Comparison of ENCODE assay signal across 14 cellular contexts in genomic region chr16:50735629-50736122, GRCh38. TPM values are rescaled to one million over a fixed set of nuclear protein-coding genes. Genes with fewer than 3 reads are reported as not detected.
DNase-seq lines count a peak whose midpoint lies in the region; ATAC-seq, FAIRE-seq and TF ChIP-seq lines count a peak whose summit lies in the region.
"Had no signal": no experiment of that assay in that cellular context is flagged by ENCODE, and none has a peak within 500 bp of the region (broad histone marks: within the 10 kb centered on the region; RNA-seq: fewer than 3 reads in every experiment).

No MANE protein-coding gene starts in this region.

- POLR2A ChIA-PET in GM12878 (lab: Charles Lee) = interaction anchor here (0.5 to 4.0 kb wide), 12 partner anchors 9 to 659 kb away, joined by 3 to 37 read pairs (median 4); partner anchors contain the start of gene SNX20
- POLR2A ChIA-PET in naive thymus-derived CD8-positive, alpha-beta T cell (lab: Charles Lee) = no interaction called here

- H3K36me3 ChIP-seq in GM12878 (ENCODE audit: control insufficient read depth in 2 of 2, insufficient read depth in 2 of 2, low read length in 1 of 2) (peaks cover 2% of the 10 kb centered on the region in 2 experiments; a peak in 1 of 4 replicates), hepatocyte (replicated peaks; ENCODE audit: insufficient read depth, low read depth) (no peaks in the 10 kb centered on the region)

- TF ChIP-seq CTCF in GM12865 (IDR thresholded peaks at IDR 0.05; ENCODE audit: insufficient read depth, low read depth, low read length, missing control alignments) (no peak), GM12878 (IDR thresholded peaks at IDR 0.05 in 2 of 3, conservative IDR thresholded peaks at IDR 0.05 in 1 of 3; ENCODE audit: control insufficient read depth in 2 of 3, extremely low read depth in 1 of 3, insufficient read depth in 1 of 3, low read depth in 3 of 3, low read length in 3 of 3) (no peak), hepatocyte (IDR thresholded peaks at IDR 0.05; ENCODE audit: poor library complexity) (no peak)

- in situ Hi-C loops in GM12878 (cut with MboI) = no loop called here

- H3K4me1 ChIP-seq in GM12878 (ENCODE audit: control insufficient read depth, insufficient read depth, low read length) (peaks cover 26% of the 10 kb centered on the region), hepatocyte (ENCODE audit: insufficient read depth) (no peaks in the 10 kb centered on the region)

- H3K79me2 ChIP-seq in GM12878 (ENCODE audit: control insufficient read depth, insufficient read depth, low read length) (no peaks in the 10 kb centered on the region), hepatocyte (no peaks in the 10 kb centered on the region)

- intact Hi-C loops in GM12878 (cut with micrococcal nuclease; ENCODE audit: unreplicated experiment) = no loop called here

- H4K20me1 ChIP-seq in GM12878 (ENCODE audit: control insufficient read depth, insufficient read depth) (no peaks in the 10 kb centered on the region), hepatocyte (ENCODE audit: insufficient read depth, poor library complexity, severe bottlenecking) (no peaks in the 10 kb centered on the region)

- no peak for TF ChIP-seq POLR2A in GM12878 (IDR thresholded peaks at IDR 0.05; ENCODE audit: low read depth, low read length)

- SMC1A ChIA-PET in GM12878 (lab: Charles Lee; ENCODE audit: uncharacterized antibody, unreplicated experiment) = interaction anchor here (0.7 to 5.1 kb wide), 21 partner anchors 8 to 72 kb away, joined by 3 to 54 read pairs (median 6); partner anchors contain the start of gene SNX20

- peaks cover 9 to 31% (median 13%) of the 10 kb centered on the region in 4 donors for H3K4me1 Mint-ChIP-seq in naive thymus-derived CD8-positive, alpha-beta T cell

- ATAC-seq in GM18868 (IDR thresholded peaks at IDR 0.05; ENCODE audit: unreplicated experiment) = peak; percentile 76
- ATAC-seq in HG02973 (IDR thresholded peaks at IDR 0.05; ENCODE audit: unreplicated experiment) = peak; percentile 60
- peak; percentile 74 for ATAC-seq in GM12878
- ATAC-seq in naive thymus-derived CD8-positive, alpha-beta T cell = no peak
- ATAC-seq: CD8-positive, alpha-beta T cell had no signal

- H3K27ac Mint-ChIP-seq in naive thymus-derived CD8-positive, alpha-beta T cell = peak overlapping the region in 2 of 10 donors; percentile 20 to 68
- H3K27ac Mint-ChIP-seq: CD8-positive, alpha-beta T cell had no signal

- H3K4me2 ChIP-seq in GM12878 (ENCODE audit: control insufficient read depth, insufficient read depth) = peak overlapping the region; percentile 31; the same call in 1 of the 2 replicates
- no peak overlapping the region for H3K4me2 ChIP-seq in hepatocyte

- no peak overlapping the region for H3K4me3 Mint-ChIP-seq in naive thymus-derived CD8-positive, alpha-beta T cell
- H3K4me3 Mint-ChIP-seq: CD8-positive, alpha-beta T cell; immature natural killer cell had no signal

- H3K27me3 Mint-ChIP-seq in naive thymus-derived CD8-positive, alpha-beta T cell = peaks cover 0 to 1% (median 0%) of the 10 kb centered on the region in 5 donors

- RAD21 ChIA-PET in GM12878 (lab: Charles Lee; ENCODE audit: unreplicated experiment) = interaction anchor here (0.9 to 4.5 kb wide), 10 partner anchors 10 to 71 kb away, joined by 3 to 58 read pairs (median 6); partner anchors contain the start of gene SNX20

- TF ChIP-seq RAD21 in GM12878 (IDR thresholded peaks at IDR 0.05; ENCODE audit: insufficient read depth, low read depth, low read length) = no peak

- H3K9me3 ChIP-seq in GM12878 (replicated peaks; ENCODE audit: control insufficient read depth, insufficient read depth, low read length) (no peaks in the 10 kb centered on the region), hepatocyte (ENCODE audit: low read depth) (no peaks in the 10 kb centered on the region)

- BruUV-seq in GM12878 (replicated peaks; lab: Mats Ljungman, UMichigan) = no TSS peak

- CTCF ChIA-PET in GM12878 (lab: Yijun Ruan, JAX) = interaction anchor here (0.9 to 3.9 kb wide), 12 partner anchors 11 to 71 kb away, joined by 3 to 38 read pairs (median 6); partner anchors contain the start of gene SNX20

- H3K27ac ChIP-seq in GM12878 (ENCODE audit: control insufficient read depth, insufficient read depth) (peak overlapping the region; percentile 55), hepatocyte (no peak overlapping the region)

- H3K9me2 ChIP-seq in hepatocyte (replicated peaks; ENCODE audit: insufficient read depth) = no peaks in the 10 kb centered on the region

- peak; percentile 63 for DNase-seq in GM12865 (ENCODE audit: low read depth)
- DNase-seq in GM12878 (ENCODE audit: low read depth, low spot score) = peak; percentile 81
- DNase-seq in naive thymus-derived CD8-positive, alpha-beta T cell = no peak
- DNase-seq in retina = no peak
- no peak for DNase-seq in hepatocyte (ENCODE audit: low spot score)
- DNase-seq: amniotic stem cell, cortex of kidney, GDM1, immature natural killer cell, NCI-H2227 treated with DMSO at 0.1 percent for 48 hours had no signal

- 15% methylated on average over 7 of the region's 7 CpGs for WGBS in GM12878 (ENCODE audit: insufficient coverage, insufficient replicate concordance, low lambda C conversion rate, missing lambda C conversion rate)
- WGBS in hepatocyte (ENCODE audit: low lambda C conversion rate, missing lambda C conversion rate) = 85% methylated on average over 7 of the region's 7 CpGs

- no peak overlapping the region for H3K9ac ChIP-seq in GM12878 (ENCODE audit: control insufficient read depth, insufficient read depth, low read length)

- H3K4me3 ChIP-seq in GM12865 (ENCODE audit: low read depth, low read length) (no peak overlapping the region), GM12878 (no peak overlapping the region), hepatocyte (no peak overlapping the region)

- peak; percentile 68 to 83; a peak in 3 of 4 replicates for TF ChIP-seq EP300 in GM12878 (IDR thresholded peaks at IDR 0.05; ENCODE audit: borderline replicate concordance in 1 of 2, control insufficient read depth in 1 of 2, low read depth in 2 of 2, low read length in 2 of 2)

- H2AFZ ChIP-seq in GM12878 (ENCODE audit: control insufficient read depth, low read depth, low read length) (no peak overlapping the region), hepatocyte (no peak overlapping the region)

- no peaks in the 10 kb centered on the region for H3K9me3 Mint-ChIP-seq in naive thymus-derived CD8-positive, alpha-beta T cell
- H3K9me3 Mint-ChIP-seq: CD8-positive, alpha-beta T cell; immature natural killer cell had no signal

- peak; percentile 86 for FAIRE-seq in GM12878 (lab: Jason Lieb, UNC)

- H3K36me3 Mint-ChIP-seq in naive thymus-derived CD8-positive, alpha-beta T cell = peaks cover 0 to 5% (median 2%) of the 10 kb centered on the region in 3 donors

- H3K27me3 ChIP-seq in GM12878 (replicated peaks in 1 of 2; ENCODE audit: control insufficient read depth in 2 of 2, insufficient read depth in 2 of 2, low read length in 1 of 2) = no peaks in the 10 kb centered on the region
- H3K27me3 ChIP-seq in hepatocyte = no peaks in the 10 kb centered on the region

RNA-seq across cellular contexts. Expression of gene CYLD, which starts 6.2 kb away (rescaled TPM):
- 411 and 416 TPM in 2 replicates for total RNA-seq in GM12878 (2013; cell fraction: nucleolus; rRNA removed)
- total RNA-seq in GM12878 (2014; rRNA removed) (46.6 and 63.5 TPM in 2 replicates), GM12878 (2014; rRNA removed; fragmentation: Illumina TruSeq; extraction: Trizol) (58.5 and 58.7 TPM in 2 replicates), GM12878 (2021) (58.8 and 63.2 TPM in 2 replicates), hepatocyte (17.8 and 19.0 TPM in 2 replicates)
- 31.6 TPM for polyA plus RNA-seq in GM12878 (2011; ENCODE audit: low read depth)
- polyA plus RNA-seq in GM12878 (2011; rRNA removed) (106 and 150 TPM in 2 replicates), GM12878 (2014; fragmentation: Illumina TruSeq; extraction: Trizol) (51.6 and 60.5 TPM in 2 replicates), GM12878 (2014; fragmentation: Nextera tagmentation; extraction: Ambion mirVana) (10 to 100 TPM; 19.2 to 27.0 TPM), GM12878 (2014; rRNA removed) (26.5 and 31.5 TPM in 2 replicates), GM12878 (2016; fragmentation: Nextera tagmentation; extraction: Ambion mirVana) (10 to 100 TPM; 44.6 to 45.6 TPM), hepatocyte (9.2 and 9.9 TPM in 2 replicates)
- 44.6 and 53.8 TPM in 2 replicates for polyA plus RNA-seq in GM12878 (2011; cell fraction: cytosol; rRNA removed)
- polyA plus RNA-seq in GM12878 (2011; cell fraction: nucleus; rRNA removed) = 92.8 and 95.4 TPM in 2 replicates
- 41.1 and 47.6 TPM in 2 replicates for polyA plus RNA-seq in GM12878 (2012)
- 108 and 113 TPM in 2 replicates for polyA minus RNA-seq in GM12878 (2011; rRNA and poly(A)+ RNA removed)
- 38.9 and 51.6 TPM in 2 replicates for polyA minus RNA-seq in GM12878 (2011; cell fraction: cytosol; rRNA and poly(A)+ RNA removed)
- polyA minus RNA-seq in GM12878 (2011; cell fraction: nucleus; rRNA and poly(A)+ RNA removed) = 121 and 158 TPM in 2 replicates
- 100 to 1,000 TPM; 195 to 203 TPM for total RNA-seq in naive thymus-derived CD8-positive, alpha-beta T cell
- 100 to 1,000 TPM; 106 to 131 (median 107) TPM for polyA plus RNA-seq in naive thymus-derived CD8-positive, alpha-beta T cell

RNA-seq across cellular contexts. Expression of gene NOD2, which starts 42.3 kb away (rescaled TPM):
- 190 and 241 TPM in 2 replicates for total RNA-seq in GM12878 (2013; cell fraction: nucleolus; rRNA removed)
- total RNA-seq in GM12878 (2014; rRNA removed) (9.9 and 13.4 TPM in 2 replicates), GM12878 (2014; rRNA removed; fragmentation: Illumina TruSeq; extraction: Trizol) (5.8 and 6.9 TPM in 2 replicates), GM12878 (2021) (12.8 and 13.3 TPM in 2 replicates), hepatocyte (0.12 and 0.13 TPM in 2 replicates)
- polyA plus RNA-seq in GM12878 (2011; ENCODE audit: low read depth) = 4.5 TPM
- polyA plus RNA-seq in GM12878 (2011; rRNA removed) (10.4 and 18.6 TPM in 2 replicates), GM12878 (2014; fragmentation: Illumina TruSeq; extraction: Trizol) (6.6 and 7.6 TPM in 2 replicates), GM12878 (2014; fragmentation: Nextera tagmentation; extraction: Ambion mirVana) (1 to 10 TPM; 1.0 to 1.6 TPM), GM12878 (2014; rRNA removed) (9.9 and 11.6 TPM in 2 replicates), GM12878 (2016; fragmentation: Nextera tagmentation; extraction: Ambion mirVana) (1 to 10 TPM; 4.3 to 4.5 TPM), hepatocyte (not detected in 2 replicates)
- 24.3 and 24.8 TPM in 2 replicates for polyA plus RNA-seq in GM12878 (2011; cell fraction: cytosol; rRNA removed)
- 58.1 and 59.5 TPM in 2 replicates for polyA plus RNA-seq in GM12878 (2011; cell fraction: nucleus; rRNA removed)
- polyA plus RNA-seq in GM12878 (2012) = 8.1 and 9.0 TPM in 2 replicates
- 39.9 and 63.9 TPM in 2 replicates for polyA minus RNA-seq in GM12878 (2011; rRNA and poly(A)+ RNA removed)
- polyA minus RNA-seq in GM12878 (2011; cell fraction: cytosol; rRNA and poly(A)+ RNA removed) = 13.1 and 17.5 TPM in 2 replicates
- polyA minus RNA-seq in GM12878 (2011; cell fraction: nucleus; rRNA and poly(A)+ RNA removed) = 39.9 and 55.8 TPM in 2 replicates
- total RNA-seq in naive thymus-derived CD8-positive, alpha-beta T cell = under 1 TPM; 0.08 to 0.49 TPM
- polyA plus RNA-seq in naive thymus-derived CD8-positive, alpha-beta T cell = under 1 TPM in 2 of 3 donors, not detected in 1; 0.33 to 0.51 TPM
- total RNA-seq: HT1080 had no signal

RNA-seq across cellular contexts. Expression of gene SNX20, which starts 54.6 kb away (rescaled TPM):
- total RNA-seq in GM12878 (2013; cell fraction: nucleolus; rRNA removed) = 27.1 and 29.2 TPM in 2 replicates
- total RNA-seq in GM12878 (2014; rRNA removed) = 21.9 and 22.3 TPM in 2 replicates
- 20.2 and 21.9 TPM in 2 replicates for total RNA-seq in GM12878 (2014; rRNA removed; fragmentation: Illumina TruSeq; extraction: Trizol)
- 21.4 and 24.1 TPM in 2 replicates for total RNA-seq in GM12878 (2021)
- 8.8 TPM for polyA plus RNA-seq in GM12878 (2011; ENCODE audit: low read depth)
- polyA plus RNA-seq in GM12878 (2011; rRNA removed) = 24.3 and 30.8 TPM in 2 replicates
- polyA plus RNA-seq in GM12878 (2011; cell fraction: cytosol; rRNA removed) = 28.4 and 32.0 TPM in 2 replicates
- 25.9 and 28.6 TPM in 2 replicates for polyA plus RNA-seq in GM12878 (2011; cell fraction: nucleus; rRNA removed)
- polyA plus RNA-seq in GM12878 (2012) = 12.8 and 16.6 TPM in 2 replicates
- polyA plus RNA-seq in GM12878 (2014; fragmentation: Illumina TruSeq; extraction: Trizol) = 21.4 and 25.0 TPM in 2 replicates
- 1 to 10 TPM; 4.6 to 6.9 TPM for polyA plus RNA-seq in GM12878 (2014; fragmentation: Nextera tagmentation; extraction: Ambion mirVana)
- 23.6 and 26.3 TPM in 2 replicates for polyA plus RNA-seq in GM12878 (2014; rRNA removed)
- 10 to 100 TPM; 18.1 to 22.2 TPM for polyA plus RNA-seq in GM12878 (2016; fragmentation: Nextera tagmentation; extraction: Ambion mirVana)
- polyA minus RNA-seq in GM12878 (2011; rRNA and poly(A)+ RNA removed) = 17.4 and 23.7 TPM in 2 replicates
- polyA minus RNA-seq in GM12878 (2011; cell fraction: cytosol; rRNA and poly(A)+ RNA removed) = 11.6 and 14.7 TPM in 2 replicates
- polyA minus RNA-seq in GM12878 (2011; cell fraction: nucleus; rRNA and poly(A)+ RNA removed) = 9.4 and 13.3 TPM in 2 replicates
- total RNA-seq in naive thymus-derived CD8-positive, alpha-beta T cell = 10 to 100 TPM; 38.3 to 42.8 TPM
- 10 to 100 TPM; 31.1 to 50.4 (median 34.4) TPM for polyA plus RNA-seq in naive thymus-derived CD8-positive, alpha-beta T cell
- not detected in 2 replicates for total RNA-seq in hepatocyte
- polyA plus RNA-seq in hepatocyte = not detected in 2 replicates
- total RNA-seq: HT1080 had no signal

Comparison
In these comparisons a context has a peak if more than half of its experiments do, and no peak if none do; other contexts are left out.
1. DNase-seq: peak in GM12865 (single experiment) and GM12878 (single experiment); none in naive thymus-derived CD8-positive, alpha-beta T cell (0 of 10), retina (single experiment) and hepatocyte (single experiment).
2. ATAC-seq: peak in GM18868 (single experiment), HG02973 (single experiment) and GM12878 (single experiment); none in naive thymus-derived CD8-positive, alpha-beta T cell (0 of 2).
3. RNA of gene SNX20, which starts 54.6 kb away (total RNA-seq): 38.3 to 42.8 TPM in naive thymus-derived CD8-positive, alpha-beta T cell and 20.2 to 29.2 TPM in GM12878; not detected in hepatocyte; every median in the first group is over 10 times any median in the second.